In the genomic region with DNA sequence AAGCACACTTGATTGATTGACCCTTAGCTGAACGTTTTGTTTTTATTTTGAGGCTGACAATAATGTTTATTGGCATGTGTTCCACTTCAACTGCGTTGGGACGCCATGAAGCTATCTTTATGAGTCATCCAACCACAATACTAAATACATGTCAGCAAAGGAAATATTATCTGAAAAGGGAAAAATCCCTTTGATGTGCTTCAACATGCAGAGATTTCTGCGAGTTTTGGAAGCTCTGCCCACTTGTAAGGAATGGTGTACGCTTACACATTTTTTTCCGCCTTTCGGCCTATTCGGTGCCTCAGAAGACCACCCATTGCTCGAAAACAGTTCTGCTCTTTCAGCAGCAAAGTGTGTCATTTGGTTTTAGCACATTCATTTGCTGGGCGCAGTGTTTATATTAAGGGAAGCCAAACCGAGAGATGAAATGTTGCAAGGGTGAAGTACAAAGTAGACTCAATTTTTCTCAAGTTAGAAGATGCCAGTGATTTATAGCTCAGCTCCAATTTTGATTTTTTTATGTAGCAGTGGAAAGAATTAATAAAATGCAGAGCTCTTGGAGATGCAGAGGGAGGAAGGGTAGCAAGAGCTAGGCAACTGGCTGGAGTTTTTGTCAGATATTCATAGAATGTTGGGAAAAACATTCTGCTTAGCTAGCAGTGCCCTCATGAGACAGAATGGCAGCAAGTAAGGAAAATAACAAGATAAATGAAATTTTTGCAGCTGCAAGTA, we compare ENCODE assay signal across 9 cellular contexts.
DNase-seq lines count a peak whose midpoint lies in the region; ATAC-seq, FAIRE-seq and TF ChIP-seq lines count a peak whose summit lies in the region.
"Had no signal": no experiment of that assay in that cellular context is flagged by ENCODE, and none has a peak within 500 bp of the region (broad histone marks: within the 10 kb centered on the region; RNA-seq: fewer than 3 reads in every experiment).

No MANE protein-coding gene starts in this region.

- H2AFZ ChIP-seq in IMR-90 (replicated peaks; ENCODE audit: low read length, poor library complexity) (no peak overlapping the region), osteoblast (ENCODE audit: low read length) (no peak overlapping the region)

- no peak overlapping the region; the same call in 1 of the 2 replicates for H3K23ac ChIP-seq in IMR-90 (ENCODE audit: low read depth, low read length)

- H3K4me3 ChIP-seq in IMR-90 (ENCODE audit: insufficient read depth, low read depth, low read length): no peak overlapping the region
- H3K4me3 ChIP-seq in choroid plexus epithelial cell (ENCODE audit: low read depth, low read length): peak overlapping the region; percentile 22
- H3K4me3 ChIP-seq in osteoblast (ENCODE audit: insufficient read depth, low read length): peak overlapping the region; percentile 27

- no peak overlapping the region for H3K9ac ChIP-seq in IMR-90 (ENCODE audit: low read depth, low read length)

- H3K4me2 ChIP-seq in IMR-90 (ENCODE audit: low read depth, low read length): peak overlapping the region; percentile 62
- peak overlapping the region; percentile 67 for H3K4me2 ChIP-seq in osteoblast (ENCODE audit: insufficient read depth, low read length)

- no peak overlapping the region for H2BK15ac ChIP-seq in IMR-90 (ENCODE audit: low read depth, low read length)

- no peak overlapping the region for H2AK5ac ChIP-seq in IMR-90 (ENCODE audit: low read depth, low read length)

- intact Hi-C loops in IMR-90 (cut with micrococcal nuclease): loop anchor here (1.0 to 5.0 kb wide), 7 partner anchors 65 to 642 kb away; a partner anchor contains a TSS

- H3K79me1 ChIP-seq in IMR-90 (ENCODE audit: low read depth in 1 of 2, low read length in 2 of 2): no peaks in the 10 kb centered on the region

- no peak for FAIRE-seq in GM12891 (lab: Jason Lieb, UNC)

- H4K8ac ChIP-seq in IMR-90 (ENCODE audit: low read depth in 2 of 2, low read length in 2 of 2): no peak overlapping the region

- 3% methylated on average over 8 of the region's 11 CpGs; no CpG with 5 or more reads in 1 of the 2 experiments for WGBS in IMR-90 (ENCODE audit: extremely low coverage in 2 of 2, insufficient read length in 1 of 2), 2 experiments

- peak; percentile 61 for ATAC-seq in IMR-90 (ENCODE audit: low read depth)
- no peak for ATAC-seq in GM21528 (IDR thresholded peaks at IDR 0.05; ENCODE audit: low FRiP score, unreplicated experiment)
- no peak for ATAC-seq in HG03521 (IDR thresholded peaks at IDR 0.05; ENCODE audit: unreplicated experiment)

- H3K9me3 ChIP-seq in IMR-90 (ENCODE audit: control insufficient read depth, insufficient read depth, low read length) (no peaks in the 10 kb centered on the region), osteoblast (ENCODE audit: low read depth, low read length) (no peaks in the 10 kb centered on the region)

- H4K5ac ChIP-seq in IMR-90 (ENCODE audit: low read depth, low read length): no peak overlapping the region

- H3K14ac ChIP-seq in IMR-90 (replicated peaks; ENCODE audit: low read depth, low read length): no peak overlapping the region

- no peak overlapping the region; the same call in 1 of the 2 replicates for H2BK120ac ChIP-seq in IMR-90 (ENCODE audit: low read depth, low read length)

- dilution Hi-C loops in IMR-90 (cut with HindIII; ENCODE audit: low sequenced_read_pairs, unreplicated experiment): no loop called here

- peak; percentile 37 for DNase-seq in GM04504 (ENCODE audit: low read depth)
- DNase-seq in IMR-90: peak; percentile 83
- DNase-seq in choroid plexus epithelial cell (ENCODE audit: low read depth): peak; percentile 83
- no peak for DNase-seq in osteoblast (ENCODE audit: insufficient read length, low spot score, missing footprints)
- DNase-seq in GM12891 (ENCODE audit: insufficient read length, low spot score): no peak
- DNase-seq in NCI-H345 treated with DMSO at 0.1 percent for 48 hours (lab: John Stamatoyannopoulos, UW; ENCODE audit: unreplicated experiment): no peak
- DNase-seq: NCI-H2029 had no signal

- H3K4me1 ChIP-seq in IMR-90 (ENCODE audit: control insufficient read depth, insufficient read depth, low read length) (peaks cover 12% of the 10 kb centered on the region), osteoblast (ENCODE audit: insufficient read depth, low read length) (peaks cover 21% of the 10 kb centered on the region)

- POLR2A ChIA-PET in IMR-90 (lab: Charles Lee; ENCODE audit: unreplicated experiment): no interaction called here

- no peaks in the 10 kb centered on the region; the same call in 1 of the 2 replicates for H3K9me1 ChIP-seq in IMR-90 (ENCODE audit: insufficient read depth, low read length)

- H3K36me3 ChIP-seq in IMR-90 (ENCODE audit: control insufficient read depth, insufficient read depth, low read length) (0 out of 2 replicates have a peak, but pooled peaks cover 2% of the 10 kb centered on the region), osteoblast (ENCODE audit: insufficient read depth, low read length) (no peaks in the 10 kb centered on the region)

- TF ChIP-seq CTCF in IMR-90 (conservative IDR thresholded peaks at IDR 0.05; ENCODE audit: low read depth, low read length) (peak; percentile 48), choroid plexus epithelial cell (conservative IDR thresholded peaks at IDR 0.05; ENCODE audit: low read depth, low read length) (peak; percentile 37), osteoblast (IDR thresholded peaks at IDR 0.05; ENCODE audit: extremely low read depth, low read depth, low read length) (peak; percentile 37)

- no peak overlapping the region for H3K56ac ChIP-seq in IMR-90 (ENCODE audit: extremely low read depth, insufficient read depth, low read length)

- no peak overlapping the region for H4K91ac ChIP-seq in IMR-90 (ENCODE audit: insufficient read depth, low read depth, low read length)

- TF ChIP-seq POLR2A in IMR-90 (IDR thresholded peaks at IDR 0.05; ENCODE audit: low read depth, low read length): no peak
- no peak for TF ChIP-seq POLR2A in GM12891 (IDR thresholded peaks at IDR 0.05; ENCODE audit: low read depth, low read length)

- H2BK20ac ChIP-seq in IMR-90 (ENCODE audit: low read depth, low read length): no peak overlapping the region; the same call in 1 of the 2 replicates

- BruUV-seq in IMR-90 (replicated peaks; lab: Mats Ljungman, UMichigan): no TSS peak

- no peak overlapping the region for H3K4ac ChIP-seq in IMR-90 (ENCODE audit: low read depth, low read length)

- H2AK9ac ChIP-seq in IMR-90 (replicated peaks; ENCODE audit: low read depth, low read length, poor library complexity): no peak overlapping the region

- H4K20me1 ChIP-seq in IMR-90 (ENCODE audit: insufficient read depth, low read length) (peaks cover 10% of the 10 kb centered on the region; the same call in 1 of the 2 replicates), osteoblast (ENCODE audit: insufficient read depth, low read length) (no peaks in the 10 kb centered on the region)

- in situ Hi-C loops in IMR-90 (cut with MboI; ENCODE audit: low sequenced_read_pairs): loop anchor here (10.0 to 25.0 kb wide), 2 partner anchors 313 to 646 kb away; a partner anchor contains a TSS

- CTCF ChIA-PET in IMR-90 (lab: Yijun Ruan, JAX): interaction anchor here (0.6 to 2.2 kb wide), 12 partner anchors 10 to 642 kb away, joined by 3 to 10 read pairs (median 4); no protein-coding TSS in a partner anchor

- H3K27ac ChIP-seq in IMR-90 (ENCODE audit: insufficient read depth, low read length) (no peak overlapping the region), osteoblast (ENCODE audit: low read depth, low read length) (no peak overlapping the region)

- no peaks in the 10 kb centered on the region for H3K79me2 ChIP-seq in osteoblast (ENCODE audit: insufficient read depth, low read length)

- peaks cover 29% of the 10 kb centered on the region for H3K27me3 ChIP-seq in IMR-90 (ENCODE audit: control insufficient read depth, insufficient read depth, low read length)
- H3K27me3 ChIP-seq in osteoblast (ENCODE audit: insufficient read depth, low read length): peaks cover 16% of the 10 kb centered on the region

- TF ChIP-seq RAD21 in IMR-90 (IDR thresholded peaks at IDR 0.05; ENCODE audit: low read length): peak; percentile 50

- no peak overlapping the region for H3K18ac ChIP-seq in IMR-90 (ENCODE audit: low read depth, low read length)

- no peak overlapping the region for H2BK5ac ChIP-seq in IMR-90 (ENCODE audit: low read depth, low read length, poor library complexity, severe bottlenecking)

TF ChIP-seq in IMR-90, 13 proteins besides CTCF, POLR2A, EP300 and RAD21 (continues in another document):
- no peak for TF ChIP-seq MXI1 (IDR thresholded peaks at IDR 0.05; ENCODE audit: borderline replicate concordance, low read depth, low read length)
- no peak for TF ChIP-seq NFE2L2 (IDR thresholded peaks at IDR 0.05; ENCODE audit: low read depth, low read length)
- TF ChIP-seq SMC3 (IDR thresholded peaks at IDR 0.05; ENCODE audit: low read depth, low read length): 0 out of 2 replicates have a peak, but pooled peaks have one; percentile 27
- TF ChIP-seq CEBPB (IDR thresholded peaks at IDR 0.05; ENCODE audit: low read depth, low read length): 0 out of 2 replicates have a peak, but pooled peaks have one; percentile 10
- no peak for TF ChIP-seq RCOR1 (IDR thresholded peaks at IDR 0.05; ENCODE audit: insufficient replicate concordance, low read length)
- TF ChIP-seq RFX5 (IDR thresholded peaks at IDR 0.05; ENCODE audit: low read depth, low read length): no peak
- no peak for TF ChIP-seq MAFK (IDR thresholded peaks at IDR 0.05; ENCODE audit: low read depth, low read length)
- no peak for TF ChIP-seq MAZ (IDR thresholded peaks at IDR 0.05; ENCODE audit: borderline replicate concordance, low read depth, low read length)
- TF ChIP-seq FOS (IDR thresholded peaks at IDR 0.05; ENCODE audit: low read depth, low read length): peak; percentile 86
- peak; percentile 58; the same call in 1 of the 2 replicates for TF ChIP-seq BHLHE40 (IDR thresholded peaks at IDR 0.05; ENCODE audit: low read depth, low read length)

TF ChIP-seq in GM12891, 5 proteins besides CTCF, POLR2A, EP300 and RAD21:
- TF ChIP-seq POLR2AphosphoS5 (IDR thresholded peaks at IDR 0.05; ENCODE audit: low read depth, low read length) (no peak), TAF1 (IDR thresholded peaks at IDR 0.05; ENCODE audit: low read depth, low read length) (no peak), PAX5 (IDR thresholded peaks at IDR 0.05; ENCODE audit: insufficient read depth, low read length, severe bottlenecking) (no peak), SPI1 (IDR thresholded peaks at IDR 0.05; ENCODE audit: low read depth, low read length) (no peak), POU2F2 (IDR thresholded peaks at IDR 0.05; ENCODE audit: low read depth, low read length) (no peak)

Comparison
In these comparisons a context has a peak if more than half of its experiments do, and no peak if none do; other contexts are left out.
1. DNase-seq: peak in GM04504 (single experiment), IMR-90 (single experiment) and choroid plexus epithelial cell (single experiment); none in osteoblast (single experiment), GM12891 (single experiment) and NCI-H345 treated with DMSO at 0.1 percent for 48 hours (single experiment).
2. Peak in every context shown above with its lines, with median percentiles within 50 percentile points of each other: CTCF ChIP-seq.